In genomic region chr3:9879830-9880549, GRCh38 we compare ENCODE assay signal across 1 cellular context.
TF ChIP-seq lines count a peak whose summit lies in the region.

Gene CIDEC, minus strand, starts transcription at chr3:9880253. Its CDS starts 1,767 bp downstream, at chr3:9878486.

TF ChIP-seq in HepG2, 621 proteins besides CTCF, POLR2A, EP300 and RAD21:
- no peak for TF ChIP-seq ZNF597 (CRISPR knock-in tag; IDR thresholded peaks at IDR 0.05)
- TF ChIP-seq ZNF281 (CRISPR knock-in tag; IDR thresholded peaks at IDR 0.05; ENCODE audit: borderline replicate concordance), result no peak
- TF ChIP-seq ZNF570 (CRISPR knock-in tag; IDR thresholded peaks at IDR 0.05; ENCODE audit: borderline replicate concordance), result no peak
- no peak for TF ChIP-seq MEF2D (CRISPR knock-in tag; IDR thresholded peaks at IDR 0.05)
- TF ChIP-seq ZNF770 (CRISPR knock-in tag; IDR thresholded peaks at IDR 0.05), result 0 out of 2 replicates have a peak, but pooled peaks have one; percentile 20
